13 cellular contexts compared by ENCODE assay signal in the genomic region with DNA sequence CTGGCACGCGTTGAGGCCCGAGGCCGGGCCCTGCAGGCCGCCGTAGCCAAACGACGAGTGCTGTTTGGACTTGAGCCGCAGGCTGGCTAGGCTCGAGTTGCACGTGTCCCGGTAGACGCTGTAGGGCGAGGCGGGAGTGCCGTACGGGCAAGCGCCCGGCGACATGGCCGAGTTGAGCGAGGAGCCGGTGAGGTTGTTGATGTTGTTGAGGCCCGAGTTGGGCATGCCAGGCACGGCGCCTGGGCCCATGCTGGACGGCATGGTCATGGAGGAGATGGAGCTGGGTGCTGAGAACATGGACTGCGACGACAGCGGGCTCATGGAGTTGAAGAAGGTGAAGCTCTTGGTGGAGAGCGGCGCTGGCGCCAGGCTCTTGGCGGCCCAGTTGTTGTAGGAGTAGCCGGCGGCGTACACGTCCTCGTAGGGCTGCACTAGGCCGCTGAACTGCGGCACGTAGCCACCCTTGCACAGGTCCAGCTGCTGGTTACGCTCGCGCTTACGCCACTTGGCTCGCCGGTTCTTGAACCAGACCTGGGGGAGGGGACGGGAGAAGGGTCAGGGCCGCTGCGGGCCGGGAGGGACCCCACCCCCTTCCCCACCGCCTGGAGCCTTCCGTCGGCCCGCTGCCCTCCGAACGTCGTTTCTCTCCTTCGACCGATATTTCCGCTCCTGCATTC. TPM values are rescaled to one million over a fixed set of nuclear protein-coding genes. Genes with fewer than 3 reads are reported as not detected.
DNase-seq lines count a peak whose midpoint lies in the region; ATAC-seq and TF ChIP-seq lines count a peak whose summit lies in the region.
"Had no signal": no experiment of that assay in that cellular context is flagged by ENCODE, and none has a peak within 500 bp of the region (broad histone marks: within the 10 kb centered on the region; RNA-seq: fewer than 3 reads in every experiment).

No MANE protein-coding gene starts in this region.

- TF ChIP-seq POLR2A in sigmoid colon (IDR thresholded peaks at IDR 0.05), result no peak

- ATAC-seq in activated CD8-positive, alpha-beta T cell treated with anti-CD3 and anti-CD28 coated beads, Interleukin-2, amount 10 ng/mL, durations not matched to agents 7 days and 5 days, result no peak
- no peak for ATAC-seq in activated CD8-positive, alpha-beta T cell treated with anti-CD3 and anti-CD28 coated beads for 36 hours
- no peak for ATAC-seq in GM19395 (IDR thresholded peaks at IDR 0.05; ENCODE audit: unreplicated experiment)
- no peak for ATAC-seq in PC-3

- no peak overlapping the region for H3K27ac ChIP-seq in iPS-20b (ENCODE audit: low read length)
- peak overlapping the region in 1 of 4 donors; percentile 34 for H3K27ac ChIP-seq in sigmoid colon
- H3K27ac ChIP-seq in caudate nucleus (ENCODE audit: low read depth, low read length), result no peak overlapping the region
- no peak overlapping the region for H3K27ac ChIP-seq in PC-3 (ENCODE audit: low read length)
- H3K27ac ChIP-seq: cardiac muscle cell had no signal

- BruUV-seq in PC-3 (replicated peaks; lab: Mats Ljungman, UMichigan), result no TSS peak

- H3K4me1 ChIP-seq in adipocyte (ENCODE audit: control insufficient read depth, insufficient read depth, low read length) (no peaks in the 10 kb centered on the region), iPS-20b (ENCODE audit: insufficient read depth, low read length) (peaks cover 7% of the 10 kb centered on the region), sigmoid colon (peaks cover 0 to 50% (median 45%) of the 10 kb centered on the region in 4 donors), PC-3 (ENCODE audit: insufficient read depth, low read length) (peaks cover 13% of the 10 kb centered on the region)

- WGBS in sigmoid colon, 2 donors, result 14 to 20% methylated on average over 62 of the region's 62 CpGs

- intact Hi-C loops in activated CD8-positive, alpha-beta T cell treated with anti-CD3 and anti-CD28 coated beads for 36 hours (cut with micrococcal nuclease), result no loop called here
- intact Hi-C loops in sigmoid colon (cut with DNase I), result no loop called here
- intact Hi-C loops in PC-3 (cut with micrococcal nuclease), result no loop called here

- H3K9me2 ChIP-seq in PC-3 (replicated peaks; ENCODE audit: low read length), result no peaks in the 10 kb centered on the region

- H3K27me3 Mint-ChIP-seq in activated CD8-positive, alpha-beta T cell treated with anti-CD3 and anti-CD28 coated beads, Interleukin-2, amount 10 ng/mL, durations not matched to agents 7 days and 5 days (ENCODE audit: low read depth), result peaks cover 60% of the 10 kb centered on the region
- peaks cover 55% of the 10 kb centered on the region for H3K27me3 Mint-ChIP-seq in activated CD8-positive, alpha-beta T cell treated with anti-CD3 and anti-CD28 coated beads for 36 hours

- DNase-seq in activated CD8-positive, alpha-beta T cell treated with anti-CD3 and anti-CD28 coated beads, Interleukin-2, amount 10 ng/mL, durations not matched to agents 7 days and 5 days, result no peak
- no peak for DNase-seq in activated CD8-positive, alpha-beta T cell treated with anti-CD3 and anti-CD28 coated beads for 36 hours
- DNase-seq in adipocyte (ENCODE audit: low read depth) (peak; percentile 88), sigmoid colon (peak; percentile 64), caudate nucleus (lab: John Stamatoyannopoulos, UW) (no peak), PC-3 (no peak)
- DNase-seq: DMS153; NCI-H510A; stimulated activated CD4-positive, alpha-beta T cell treated with anti-CD3 and anti-CD28 coated beads, Interleukin-12 subunit alpha, Interleukin-12 subunit beta, amount 100 ng/mL, for 4 hours had no signal

- no peaks in the 10 kb centered on the region for H3K36me3 ChIP-seq in adipocyte (ENCODE audit: control insufficient read depth, insufficient read depth, low read length, severe bottlenecking)
- H3K36me3 ChIP-seq in iPS-20b (ENCODE audit: insufficient read depth, low read depth, low read length), result no peaks in the 10 kb centered on the region
- H3K36me3 ChIP-seq in sigmoid colon, result no peaks in the 10 kb centered on the region
- no peaks in the 10 kb centered on the region for H3K36me3 ChIP-seq in PC-3 (ENCODE audit: low read depth, low read length)
- H3K36me3 ChIP-seq: cardiac muscle cell had no signal

- POLR2A ChIA-PET in activated CD8-positive, alpha-beta T cell treated with anti-CD3 and anti-CD28 coated beads, Interleukin-2, amount 10 ng/mL, durations not matched to agents 7 days and 5 days (lab: Charles Lee), result no interaction called here
- POLR2A ChIA-PET in activated CD8-positive, alpha-beta T cell treated with anti-CD3 and anti-CD28 coated beads for 36 hours (lab: Charles Lee), result interaction anchor here (1.4 kb wide), 1 partner anchor 10 kb away, joined by 5 read pairs; no protein-coding TSS in a partner anchor
- POLR2A ChIA-PET in PC-3 (lab: Charles Lee; ENCODE audit: unreplicated experiment), result no interaction called here

- H3K9me3 Mint-ChIP-seq in activated CD8-positive, alpha-beta T cell treated with anti-CD3 and anti-CD28 coated beads, Interleukin-2, amount 10 ng/mL, durations not matched to agents 7 days and 5 days (ENCODE audit: insufficient read depth), result no peaks in the 10 kb centered on the region
- H3K9me3 Mint-ChIP-seq in activated CD8-positive, alpha-beta T cell treated with anti-CD3 and anti-CD28 coated beads for 36 hours, result peaks cover 2% of the 10 kb centered on the region

- no peaks in the 10 kb centered on the region for H4K20me1 ChIP-seq in PC-3 (ENCODE audit: low read length)

- peaks cover 57% of the 10 kb centered on the region for H3K79me2 ChIP-seq in PC-3 (ENCODE audit: low read length)

- H3K9ac ChIP-seq in adipocyte (ENCODE audit: low read length), result no peak overlapping the region
- no peak overlapping the region for H3K9ac ChIP-seq in iPS-20b (ENCODE audit: low read depth, low read length)
- H3K9ac ChIP-seq in PC-3 (ENCODE audit: low read length), result no peak overlapping the region

- TF ChIP-seq EP300 in sigmoid colon (IDR thresholded peaks at IDR 0.05), result no peak

- H3K4me3 ChIP-seq in adipocyte (ENCODE audit: low read length) (no peak overlapping the region), iPS-20b (ENCODE audit: low read length) (peak overlapping the region; percentile 53; the same call in 1 of the 2 replicates), sigmoid colon (no peak overlapping the region), PC-3 (ENCODE audit: low read length) (no peak overlapping the region)
- H3K4me3 ChIP-seq: cardiac muscle cell had no signal

- peak overlapping the region; percentile 41 for H3K4me3 Mint-ChIP-seq in activated CD8-positive, alpha-beta T cell treated with anti-CD3 and anti-CD28 coated beads, Interleukin-2, amount 10 ng/mL, durations not matched to agents 7 days and 5 days
- H3K4me3 Mint-ChIP-seq in activated CD8-positive, alpha-beta T cell treated with anti-CD3 and anti-CD28 coated beads for 36 hours, result no peak overlapping the region

- peak overlapping the region; percentile 62 for H3K27ac Mint-ChIP-seq in activated CD8-positive, alpha-beta T cell treated with anti-CD3 and anti-CD28 coated beads, Interleukin-2, amount 10 ng/mL, durations not matched to agents 7 days and 5 days
- no peak overlapping the region for H3K27ac Mint-ChIP-seq in activated CD8-positive, alpha-beta T cell treated with anti-CD3 and anti-CD28 coated beads for 36 hours

- no peaks in the 10 kb centered on the region for H3F3A ChIP-seq in PC-3 (ENCODE audit: low read length, unreplicated experiment)

- H3K27me3 ChIP-seq in adipocyte (replicated peaks; ENCODE audit: control insufficient read depth, insufficient read depth, low read length) (peaks cover 45% of the 10 kb centered on the region), iPS-20b (ENCODE audit: insufficient read depth, low read length) (peaks cover 100% of the 10 kb centered on the region), sigmoid colon (peaks cover 67 to 77% (median 75%) of the 10 kb centered on the region in 3 donors), PC-3 (ENCODE audit: low read length) (no peaks in the 10 kb centered on the region)

- TF ChIP-seq CTCF in activated CD8-positive, alpha-beta T cell treated with anti-CD3 and anti-CD28 coated beads for 36 hours (IDR thresholded peaks at IDR 0.05), result no peak
- TF ChIP-seq CTCF in sigmoid colon (IDR thresholded peaks at IDR 0.05) (no peak), PC-3 (conservative IDR thresholded peaks at IDR 0.05; ENCODE audit: low read depth, low read length) (no peak)

- H2AFZ ChIP-seq in PC-3 (ENCODE audit: low read length), result no peak overlapping the region

- peaks cover 28% of the 10 kb centered on the region for H3K4me1 Mint-ChIP-seq in activated CD8-positive, alpha-beta T cell treated with anti-CD3 and anti-CD28 coated beads, Interleukin-2, amount 10 ng/mL, durations not matched to agents 7 days and 5 days (ENCODE audit: low read depth)
- peaks cover 27% of the 10 kb centered on the region for H3K4me1 Mint-ChIP-seq in activated CD8-positive, alpha-beta T cell treated with anti-CD3 and anti-CD28 coated beads for 36 hours (ENCODE audit: low read depth)

- H3K36me3 Mint-ChIP-seq in activated CD8-positive, alpha-beta T cell treated with anti-CD3 and anti-CD28 coated beads, Interleukin-2, amount 10 ng/mL, durations not matched to agents 7 days and 5 days (ENCODE audit: low read depth), result peaks cover 12% of the 10 kb centered on the region
- no peaks in the 10 kb centered on the region for H3K36me3 Mint-ChIP-seq in activated CD8-positive, alpha-beta T cell treated with anti-CD3 and anti-CD28 coated beads for 36 hours (ENCODE audit: low read depth)

- CTCF ChIA-PET in activated CD8-positive, alpha-beta T cell treated with anti-CD3 and anti-CD28 coated beads, Interleukin-2, amount 10 ng/mL, durations not matched to agents 7 days and 5 days (lab: Charles Lee), result no interaction called here
- CTCF ChIA-PET in activated CD8-positive, alpha-beta T cell treated with anti-CD3 and anti-CD28 coated beads for 36 hours (lab: Charles Lee), result no interaction called here
- CTCF ChIA-PET in PC-3 (lab: Charles Lee), result no interaction called here

- H3K4me2 ChIP-seq in PC-3 (ENCODE audit: low read length), result no peak overlapping the region

- H3K9me3 ChIP-seq in adipocyte (ENCODE audit: control insufficient read depth, low read length) (peaks cover 4% of the 10 kb centered on the region), iPS-20b (ENCODE audit: insufficient read depth, low read depth, low read length) (peaks cover 3% of the 10 kb centered on the region; the same call in 1 of the 2 replicates), sigmoid colon (no peaks in the 10 kb centered on the region), PC-3 (ENCODE audit: low read length) (no peaks in the 10 kb centered on the region)

RNA-seq across cellular contexts. Expression of a gene that starts 5.1 kb away (rescaled TPM):
- total RNA-seq in activated CD8-positive, alpha-beta T cell treated with anti-CD3 and anti-CD28 coated beads, Interleukin-2, amount 10 ng/mL, durations not matched to agents 7 days and 5 days, result not detected
- under 1 TPM; 0.20 to 0.31 TPM for total RNA-seq in activated CD8-positive, alpha-beta T cell treated with anti-CD3 and anti-CD28 coated beads for 36 hours
- 1 to 10 TPM; 1.6 to 5.8 (median 3.5) TPM for total RNA-seq in sigmoid colon
- 1 to 10 TPM; 6.0 to 7.2 (median 6.3) TPM for polyA plus RNA-seq in sigmoid colon
- 40.8 and 69.0 TPM in 2 replicates for total RNA-seq in PC-3 (2014; rRNA removed)
- total RNA-seq: cardiac muscle cell, RPMI7951 had no signal

Comparison
In these comparisons a context has a peak if more than half of its experiments do, and no peak if none do; other contexts are left out.
1. DNase-seq: peak in adipocyte (single experiment) and sigmoid colon (single experiment); none in activated CD8-positive, alpha-beta T cell treated with anti-CD3 and anti-CD28 coated beads, Interleukin-2, amount 10 ng/mL, durations not matched to agents 7 days and 5 days (single experiment), activated CD8-positive, alpha-beta T cell treated with anti-CD3 and anti-CD28 coated beads for 36 hours (single experiment), caudate nucleus (0 of 61) and PC-3 (single experiment).